Comparison of ENCODE assay signal across 1 cellular context in the genomic region with DNA sequence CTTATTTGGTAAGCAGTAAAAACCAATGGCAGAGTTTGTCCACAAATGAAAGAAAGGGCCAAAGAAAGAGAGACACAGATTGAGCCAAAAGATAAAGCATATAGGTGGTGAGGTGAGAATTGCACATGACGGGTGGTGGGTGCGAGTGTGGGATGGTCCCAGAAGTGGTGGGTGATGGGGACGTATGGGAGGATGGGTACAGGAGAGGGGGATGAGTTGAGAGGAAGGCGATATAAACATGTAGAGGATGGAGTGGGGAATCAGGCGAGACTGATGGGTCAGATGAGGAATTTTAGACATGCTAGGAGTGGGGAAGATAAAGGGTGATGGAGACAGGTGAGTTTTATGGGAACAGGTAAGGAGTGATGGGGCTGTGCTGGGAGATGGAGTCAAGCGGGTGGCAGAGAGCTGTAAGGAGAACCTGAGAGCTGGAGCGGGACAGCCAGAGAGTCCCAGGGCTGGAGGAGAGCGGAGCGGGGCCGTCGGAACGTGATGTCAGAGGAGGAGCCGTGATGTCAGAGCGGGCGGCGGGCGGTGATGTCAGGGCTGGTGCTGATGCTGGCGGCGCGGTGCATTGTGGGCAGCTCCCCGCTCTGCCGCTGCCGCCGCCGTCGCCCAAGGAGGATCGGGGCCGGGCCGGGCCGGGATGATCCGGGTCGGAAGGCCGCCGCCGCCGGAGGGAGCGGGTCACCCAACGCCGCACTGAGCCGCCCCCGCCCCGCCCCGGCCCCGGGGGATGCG.
TF ChIP-seq lines count a peak whose summit lies in the region.

A gene (plus strand): TSS at position 574 of the 741 bp plus-strand sequence. CDS start 3,180 bp downstream, outside the sequence.

TF ChIP-seq in HEK293, 187 proteins besides CTCF, POLR2A, EP300 and RAD21 (continued from another document):
- TF ChIP-seq ZNF16 (tag by site-specific recombination; IDR thresholded peaks at IDR 0.05; ENCODE audit: low read depth), result no peak
- no peak for TF ChIP-seq KLF1 (tag by site-specific recombination; IDR thresholded peaks at IDR 0.05)
- no peak for TF ChIP-seq ZNF792 (tag by site-specific recombination; IDR thresholded peaks at IDR 0.05)
- TF ChIP-seq ZNF664 (tag by site-specific recombination; IDR thresholded peaks at IDR 0.05), result no peak
- TF ChIP-seq ZNF146 (tag by site-specific recombination; IDR thresholded peaks at IDR 0.05), result no peak
- TF ChIP-seq OVOL3 (tag by site-specific recombination; IDR thresholded peaks at IDR 0.05), result no peak
- 0 out of 2 replicates have a peak, but pooled peaks have one; percentile 21 for TF ChIP-seq ZNF366 (tag by site-specific recombination; conservative IDR thresholded peaks at IDR 0.05)
- peak; percentile 39 for TF ChIP-seq ZNF629 (tag by site-specific recombination; IDR thresholded peaks at IDR 0.05)
